In the genomic region with DNA sequence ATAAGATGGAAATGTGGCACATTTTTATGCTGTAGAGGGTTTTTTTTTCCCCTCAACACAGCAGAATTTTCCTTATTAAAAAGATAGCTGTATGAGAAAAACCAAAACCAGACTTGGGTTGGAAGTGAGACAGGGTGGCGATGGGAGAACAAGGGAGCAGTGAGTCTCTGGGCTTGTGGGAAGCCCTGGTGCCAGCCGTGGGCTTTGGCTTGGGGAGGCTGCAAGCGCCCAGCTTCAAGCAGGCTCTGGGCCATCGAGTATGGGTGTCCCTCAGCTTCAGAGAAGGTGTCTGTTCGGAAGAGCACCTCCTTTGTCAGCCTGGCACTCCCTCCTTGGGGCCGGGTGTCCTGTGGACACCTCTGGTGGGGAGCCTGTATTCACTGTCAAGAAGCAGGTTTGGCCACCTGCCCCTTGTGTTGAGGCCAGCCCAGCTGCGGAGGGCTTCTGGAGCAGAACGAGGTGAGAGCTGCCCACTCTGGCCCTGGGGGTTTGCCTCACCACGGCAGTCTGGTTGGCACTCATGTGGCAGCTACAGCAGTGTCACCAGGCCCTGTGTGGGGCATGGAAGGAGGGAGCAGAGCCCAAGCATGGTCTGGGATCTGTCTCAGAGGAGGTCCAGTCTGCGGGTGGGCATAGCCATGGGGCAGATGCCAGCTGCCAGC, we compare ENCODE assay signal across 1 cellular context.
TF ChIP-seq lines count a peak whose summit lies in the region.

No MANE protein-coding gene starts in this region.

TF ChIP-seq in SK-N-SH, 30 proteins besides CTCF, POLR2A, EP300 and RAD21 (continued from another document):
- TF ChIP-seq, protein P1, sequence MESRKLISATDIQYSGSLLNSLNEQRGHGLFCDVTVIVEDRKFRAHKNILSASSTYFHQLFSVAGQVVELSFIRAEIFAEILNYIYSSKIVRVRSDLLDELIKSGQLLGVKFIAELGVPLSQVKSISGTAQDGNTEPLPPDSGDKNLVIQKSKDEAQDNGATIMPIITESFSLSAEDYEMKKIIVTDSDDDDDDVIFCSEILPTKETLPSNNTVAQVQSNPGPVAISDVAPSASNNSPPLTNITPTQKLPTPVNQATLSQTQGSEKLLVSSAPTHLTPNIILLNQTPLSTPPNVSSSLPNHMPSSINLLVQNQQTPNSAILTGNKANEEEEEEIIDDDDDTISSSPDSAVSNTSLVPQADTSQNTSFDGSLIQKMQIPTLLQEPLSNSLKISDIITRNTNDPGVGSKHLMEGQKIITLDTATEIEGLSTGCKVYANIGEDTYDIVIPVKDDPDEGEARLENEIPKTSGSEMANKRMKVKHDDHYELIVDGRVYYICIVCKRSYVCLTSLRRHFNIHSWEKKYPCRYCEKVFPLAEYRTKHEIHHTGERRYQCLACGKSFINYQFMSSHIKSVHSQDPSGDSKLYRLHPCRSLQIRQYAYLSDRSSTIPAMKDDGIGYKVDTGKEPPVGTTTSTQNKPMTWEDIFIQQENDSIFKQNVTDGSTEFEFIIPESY (IDR thresholded peaks at IDR 0.05; ENCODE audit: borderline replicate concordance, low read depth) = no peak
- TF ChIP-seq SIN3A (IDR thresholded peaks at IDR 0.05; ENCODE audit: borderline replicate concordance, low read depth, low read length) = no peak
- TF ChIP-seq, protein P2, sequence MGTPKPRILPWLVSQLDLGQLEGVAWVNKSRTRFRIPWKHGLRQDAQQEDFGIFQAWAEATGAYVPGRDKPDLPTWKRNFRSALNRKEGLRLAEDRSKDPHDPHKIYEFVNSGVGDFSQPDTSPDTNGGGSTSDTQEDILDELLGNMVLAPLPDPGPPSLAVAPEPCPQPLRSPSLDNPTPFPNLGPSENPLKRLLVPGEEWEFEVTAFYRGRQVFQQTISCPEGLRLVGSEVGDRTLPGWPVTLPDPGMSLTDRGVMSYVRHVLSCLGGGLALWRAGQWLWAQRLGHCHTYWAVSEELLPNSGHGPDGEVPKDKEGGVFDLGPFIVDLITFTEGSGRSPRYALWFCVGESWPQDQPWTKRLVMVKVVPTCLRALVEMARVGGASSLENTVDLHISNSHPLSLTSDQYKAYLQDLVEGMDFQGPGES (IDR thresholded peaks at IDR 0.05; ENCODE audit: low read depth, low read length) = no peak
- TF ChIP-seq, protein P3, sequence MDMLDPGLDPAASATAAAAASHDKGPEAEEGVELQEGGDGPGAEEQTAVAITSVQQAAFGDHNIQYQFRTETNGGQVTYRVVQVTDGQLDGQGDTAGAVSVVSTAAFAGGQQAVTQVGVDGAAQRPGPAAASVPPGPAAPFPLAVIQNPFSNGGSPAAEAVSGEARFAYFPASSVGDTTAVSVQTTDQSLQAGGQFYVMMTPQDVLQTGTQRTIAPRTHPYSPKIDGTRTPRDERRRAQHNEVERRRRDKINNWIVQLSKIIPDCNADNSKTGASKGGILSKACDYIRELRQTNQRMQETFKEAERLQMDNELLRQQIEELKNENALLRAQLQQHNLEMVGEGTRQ (IDR thresholded peaks at IDR 0.05; ENCODE audit: borderline replicate concordance, low read depth, low read length) = no peak
- no peak for TF ChIP-seq NRF1 (IDR thresholded peaks at IDR 0.05; ENCODE audit: low read depth, low read length)
- TF ChIP-seq, protein P4, sequence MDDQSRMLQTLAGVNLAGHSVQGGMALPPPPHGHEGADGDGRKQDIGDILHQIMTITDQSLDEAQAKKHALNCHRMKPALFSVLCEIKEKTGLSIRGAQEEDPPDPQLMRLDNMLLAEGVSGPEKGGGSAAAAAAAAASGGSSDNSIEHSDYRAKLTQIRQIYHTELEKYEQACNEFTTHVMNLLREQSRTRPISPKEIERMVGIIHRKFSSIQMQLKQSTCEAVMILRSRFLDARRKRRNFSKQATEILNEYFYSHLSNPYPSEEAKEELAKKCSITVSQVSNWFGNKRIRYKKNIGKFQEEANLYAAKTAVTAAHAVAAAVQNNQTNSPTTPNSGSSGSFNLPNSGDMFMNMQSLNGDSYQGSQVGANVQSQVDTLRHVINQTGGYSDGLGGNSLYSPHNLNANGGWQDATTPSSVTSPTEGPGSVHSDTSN (IDR thresholded peaks at IDR 0.05) = no peak
- TF ChIP-seq RXRA (IDR thresholded peaks at IDR 0.05; ENCODE audit: borderline replicate concordance, low read depth) = no peak
- TF ChIP-seq JUND (IDR thresholded peaks at IDR 0.05) = no peak
- no peak for TF ChIP-seq SMC3 (IDR thresholded peaks at IDR 0.05; ENCODE audit: low read depth, low read length)
- no peak for TF ChIP-seq YY1 (IDR thresholded peaks at IDR 0.05; ENCODE audit: low read depth)
- TF ChIP-seq NFIC (IDR thresholded peaks at IDR 0.05; ENCODE audit: borderline replicate concordance) = no peak
